In genomic region chr6:7905416-7905815, GRCh38 we compare ENCODE assay signal across 15 cellular contexts. TPM values are rescaled to one million over a fixed set of nuclear protein-coding genes. Genes with fewer than 3 reads are reported as not detected.
DNase-seq lines count a peak whose midpoint lies in the region; ATAC-seq and TF ChIP-seq lines count a peak whose summit lies in the region.
"Had no signal": no experiment of that assay in that cellular context is flagged by ENCODE, and none has a peak within 500 bp of the region (broad histone marks: within the 10 kb centered on the region; RNA-seq: fewer than 3 reads in every experiment).

No MANE protein-coding gene starts in this region.

- WGBS in upper lobe of left lung, 2 donors: 84 to 88% methylated on average over 2 of the region's 2 CpGs

- H3K27ac Mint-ChIP-seq in IgD-negative memory B cell: peak overlapping the region; percentile 6 to 29 (median 13)

- H3K4me3 ChIP-seq in AG10803 (ENCODE audit: low read length): no peak overlapping the region
- no peak overlapping the region for H3K4me3 ChIP-seq in cardiac fibroblast (replicated peaks in 1 of 2; ENCODE audit: low read depth in 2 of 2, low read length in 2 of 2)
- no peak overlapping the region for H3K4me3 ChIP-seq in fibroblast of villous mesenchyme (ENCODE audit: low read depth, low read length)
- no peak overlapping the region for H3K4me3 ChIP-seq in upper lobe of left lung
- H3K4me3 ChIP-seq: A549 had no signal

- peaks cover 11 to 29% (median 20%) of the 10 kb centered on the region in 4 donors for H3K4me1 ChIP-seq in upper lobe of left lung

- no peak overlapping the region for H3K27ac ChIP-seq in upper lobe of left lung
- H3K27ac ChIP-seq: A549 had no signal

- no peaks in the 10 kb centered on the region for H3K27me3 ChIP-seq in upper lobe of left lung

- peak; percentile 17 for DNase-seq in AG10803 (ENCODE audit: low read depth)
- peak; percentile 44 to 46 for DNase-seq in cardiac fibroblast (ENCODE audit: low read depth in 2 of 2)
- peak; percentile 20 for DNase-seq in fibroblast of villous mesenchyme (ENCODE audit: low read depth)
- DNase-seq in upper lobe of left lung: no peak
- no peak for DNase-seq in NCI-H748 treated with DMSO at 0.1 percent for 48 hours (lab: John Stamatoyannopoulos, UW)
- DNase-seq: DMS79, KG1, NCI-H2029, NCI-H2171 treated with DMSO at 0.1 percent for 48 hours, NCI-H510A, SHP77 had no signal

- peaks cover 38 to 41% (median 41%) of the 10 kb centered on the region in 3 donors for H3K4me1 Mint-ChIP-seq in IgD-negative memory B cell

- H3K9me3 Mint-ChIP-seq in IgD-negative memory B cell: no peaks in the 10 kb centered on the region

- no peak for TF ChIP-seq POLR2A in upper lobe of left lung (IDR thresholded peaks at IDR 0.05)

- ATAC-seq in upper lobe of left lung (ENCODE audit: low FRiP score in 2 of 2): no peak
- no peak for ATAC-seq in GM18498 (IDR thresholded peaks at IDR 0.05; ENCODE audit: unreplicated experiment)
- ATAC-seq in GM18861 (IDR thresholded peaks at IDR 0.05; ENCODE audit: unreplicated experiment): no peak
- ATAC-seq: A549 had no signal

- peaks cover 14% of the 10 kb centered on the region for H3K36me3 Mint-ChIP-seq in IgD-negative memory B cell

- TF ChIP-seq EP300 in upper lobe of left lung (IDR thresholded peaks at IDR 0.05): no peak

- no peaks in the 10 kb centered on the region for H3K27me3 Mint-ChIP-seq in IgD-negative memory B cell

- no peak for TF ChIP-seq CTCF in AG10803 (conservative IDR thresholded peaks at IDR 0.05; ENCODE audit: low read length)
- no peak for TF ChIP-seq CTCF in cardiac fibroblast (IDR thresholded peaks at IDR 0.05; ENCODE audit: low read depth, low read length)
- TF ChIP-seq CTCF in fibroblast of villous mesenchyme (IDR thresholded peaks at IDR 0.05; ENCODE audit: insufficient read depth, low read depth, low read length): no peak
- no peak for TF ChIP-seq CTCF in upper lobe of left lung (IDR thresholded peaks at IDR 0.05)

- no peaks in the 10 kb centered on the region for H3K9me3 ChIP-seq in upper lobe of left lung
- H3K9me3 ChIP-seq: A549 had no signal

- peaks cover 14 to 45% (median 37%) of the 10 kb centered on the region in 4 donors for H3K36me3 ChIP-seq in upper lobe of left lung

- H3K4me3 Mint-ChIP-seq in IgD-negative memory B cell: peak overlapping the region in 1 of 4 donors; percentile 66

RNA-seq across cellular contexts. Expression of gene TXNDC5, which starts 5.2 kb away (rescaled TPM):
- 270 TPM for polyA plus RNA-seq in IgD-negative memory B cell
- 299 and 365 TPM in 2 replicates for total RNA-seq in fibroblast of villous mesenchyme
- total RNA-seq in upper lobe of left lung: 100 to 1,000 TPM in 4 of 6 donors, 10 to 100 TPM in 2; 52.4 to 177 (median 132) TPM

Comparison
In these comparisons a context has a peak if more than half of its experiments do, and no peak if none do; other contexts are left out.
1. DNase-seq: peak in AG10803 (single experiment), cardiac fibroblast (2 of 2) and fibroblast of villous mesenchyme (single experiment); none in upper lobe of left lung (0 of 2) and NCI-H748 treated with DMSO at 0.1 percent for 48 hours (single experiment).